Comparison of ENCODE assay signal across 12 cellular contexts in the genomic region with DNA sequence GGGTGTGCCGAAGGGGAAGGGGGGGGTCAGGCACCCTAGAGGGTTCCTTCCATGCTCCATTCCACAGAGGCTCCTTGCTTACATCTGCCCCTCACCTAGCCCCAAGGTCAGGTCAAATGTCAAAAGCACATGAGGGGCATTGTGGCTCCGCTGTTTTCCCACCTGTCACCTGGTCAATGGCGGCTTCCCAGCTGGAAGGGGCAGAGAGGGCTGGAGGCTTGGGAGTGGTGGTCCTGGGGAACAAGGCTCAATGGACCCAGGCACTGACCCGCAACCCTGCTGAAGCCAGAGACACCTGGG.
"Had no signal": no experiment of that assay in that cellular context is flagged by ENCODE, and none has a peak within 500 bp of the region (broad histone marks: within the 10 kb centered on the region; RNA-seq: fewer than 3 reads in every experiment).

No MANE protein-coding gene starts in this region.

- H3K4me3 Mint-ChIP-seq: activated T-helper 1 cell treated with anti-CD3 and anti-CD28 coated beads, Interleukin-12 subunit alpha, Interleukin-12 subunit beta, Interleukin-2, Interleukin-4 antibody, amounts not matched to agents 30 ng/mL and 10 ng/mL and 1 ng/mL, durations not matched to agents 14 hours and 24 hours and 36 hours; memory B cell; stimulated activated memory B cell treated with anti-CD40 and anti-IgM and Interleukin-4, amounts not matched to agents 10 μg/mL and 1 μg/mL and 100 μg/mL, for 72 hours had no signal

- DNase-seq: activated naive CD4-positive, alpha-beta T cell; erythroblast; foreskin melanocyte had no signal

- ATAC-seq: body of pancreas; stimulated activated memory B cell treated with anti-CD40 and anti-IgM and Interleukin-4, amounts not matched to agents 10 μg/mL and 1 μg/mL and 100 μg/mL, for 72 hours had no signal

- H3K9me3 ChIP-seq: body of pancreas, colonic mucosa had no signal

- H3K4me1 Mint-ChIP-seq: memory B cell; stimulated activated memory B cell treated with anti-CD40 and anti-IgM and Interleukin-4, amounts not matched to agents 10 μg/mL and 1 μg/mL and 100 μg/mL, for 72 hours had no signal

- H3K9me3 Mint-ChIP-seq: activated T-helper 1 cell treated with anti-CD3 and anti-CD28 coated beads, Interleukin-12 subunit alpha, Interleukin-12 subunit beta, Interleukin-2, Interleukin-4 antibody, amounts not matched to agents 30 ng/mL and 10 ng/mL and 1 ng/mL, durations not matched to agents 14 hours and 24 hours and 36 hours; memory B cell; stimulated activated memory B cell treated with anti-CD40 and anti-IgM and Interleukin-4, amounts not matched to agents 10 μg/mL and 1 μg/mL and 100 μg/mL, for 72 hours had no signal

- H3K36me3 Mint-ChIP-seq: memory B cell; stimulated activated memory B cell treated with anti-CD40 and anti-IgM and Interleukin-4, amounts not matched to agents 10 μg/mL and 1 μg/mL and 100 μg/mL, for 72 hours had no signal

- H3K27ac ChIP-seq: body of pancreas, colonic mucosa, sigmoid colon, tibial nerve had no signal

- H3K27me3 ChIP-seq: body of pancreas, colonic mucosa, sigmoid colon, tibial nerve had no signal

- H3K4me3 ChIP-seq: body of pancreas, colonic mucosa, sigmoid colon, tibial nerve had no signal

- H3K27ac Mint-ChIP-seq: activated T-helper 1 cell treated with anti-CD3 and anti-CD28 coated beads, Interleukin-12 subunit alpha, Interleukin-12 subunit beta, Interleukin-2, Interleukin-4 antibody, amounts not matched to agents 30 ng/mL and 10 ng/mL and 1 ng/mL, durations not matched to agents 14 hours and 24 hours and 36 hours; memory B cell; stimulated activated memory B cell treated with anti-CD40 and anti-IgM and Interleukin-4, amounts not matched to agents 10 μg/mL and 1 μg/mL and 100 μg/mL, for 72 hours had no signal

- H3K36me3 ChIP-seq: colonic mucosa, sigmoid colon, tibial nerve had no signal

- FAIRE-seq: endometrium, kidney had no signal

- H3K4me1 ChIP-seq: body of pancreas, colonic mucosa, sigmoid colon had no signal
